In genomic region chr12:54195736-54196347, GRCh38 we compare ENCODE assay signal across 12 cellular contexts. TPM values are rescaled to one million over a fixed set of nuclear protein-coding genes. Genes with fewer than 3 reads are reported as not detected.
DNase-seq lines count a peak whose midpoint lies in the region; ATAC-seq, FAIRE-seq and TF ChIP-seq lines count a peak whose summit lies in the region.
"Had no signal": no experiment of that assay in that cellular context is flagged by ENCODE, and none has a peak within 500 bp of the region (broad histone marks: within the 10 kb centered on the region; RNA-seq: fewer than 3 reads in every experiment).

No MANE protein-coding gene starts in this region.

- peaks cover 85% of the 10 kb centered on the region for H3K27me3 Mint-ChIP-seq in activated T-cell treated with anti-CD3 and anti-CD28 coated beads, Interleukin-2, amount 50 U/mL, for 24 hours

- peaks cover 4% of the 10 kb centered on the region for H3K4me1 Mint-ChIP-seq in activated T-cell treated with anti-CD3 and anti-CD28 coated beads, Interleukin-2, amount 50 U/mL, for 24 hours (ENCODE audit: low read depth)

- H3K4me2 ChIP-seq in skeletal muscle satellite cell (ENCODE audit: low read length), result peak overlapping the region; percentile 68

- peaks cover 39% of the 10 kb centered on the region for H3K4me1 ChIP-seq in skeletal muscle satellite cell (ENCODE audit: control insufficient read depth, insufficient read depth, low read length)

- H3K36me3 Mint-ChIP-seq in activated T-cell treated with anti-CD3 and anti-CD28 coated beads, Interleukin-2, amount 50 U/mL, for 24 hours (ENCODE audit: low read depth), result no peaks in the 10 kb centered on the region
- H3K36me3 Mint-ChIP-seq: activated naive CD4-positive, alpha-beta T cell treated with anti-CD3 and anti-CD28 coated beads, Interleukin-2, amount 50 U/mL, for 24 hours had no signal

- peak; percentile 12 for DNase-seq in RCC 7860 (ENCODE audit: low spot score)
- DNase-seq in fibroblast of mammary gland (ENCODE audit: low read depth), result peak; percentile 53
- no peak for DNase-seq in activated T-cell treated with anti-CD3 and anti-CD28 coated beads, Interleukin-2, amount 50 U/mL, for 24 hours
- no peak for DNase-seq in activated CD4-positive, alpha-beta T cell treated with anti-CD3 and anti-CD28 coated beads for 48 hours
- DNase-seq: H7, occipital lobe had no signal

- TF ChIP-seq CTCF in fibroblast of mammary gland (conservative IDR thresholded peaks at IDR 0.05; ENCODE audit: control insufficient read depth, insufficient read depth, low read depth, low read length), result no peak

- no peak for FAIRE-seq in RCC 7860 (lab: Jason Lieb, UNC)

- no peaks in the 10 kb centered on the region for H3K9me3 Mint-ChIP-seq in activated T-cell treated with anti-CD3 and anti-CD28 coated beads, Interleukin-2, amount 50 U/mL, for 24 hours
- H3K9me3 Mint-ChIP-seq: activated naive CD4-positive, alpha-beta T cell treated with anti-CD3 and anti-CD28 coated beads, Interleukin-2, amount 50 U/mL, for 24 hours; T-helper 1 cell treated with Interleukin-12 subunit alpha and Interleukin-12 subunit beta and Interleukin-4 antibody, amounts not matched to agents 30 μg/mL and 1 μg/mL, for 36 hours had no signal

- no peak overlapping the region for H3K27ac Mint-ChIP-seq in activated T-cell treated with anti-CD3 and anti-CD28 coated beads, Interleukin-2, amount 50 U/mL, for 24 hours
- H3K27ac Mint-ChIP-seq: activated naive CD4-positive, alpha-beta T cell treated with anti-CD3 and anti-CD28 coated beads, Interleukin-2, amount 50 U/mL, for 24 hours; T-helper 1 cell treated with Interleukin-12 subunit alpha and Interleukin-12 subunit beta and Interleukin-4 antibody, amounts not matched to agents 30 μg/mL and 1 μg/mL, for 36 hours had no signal

- no peak overlapping the region for H3K9ac ChIP-seq in skeletal muscle satellite cell (ENCODE audit: low read depth, low read length)

- H3K4me3 ChIP-seq in fibroblast of mammary gland (ENCODE audit: control insufficient read depth, low read depth, low read length) (no peak overlapping the region), skeletal muscle satellite cell (ENCODE audit: low read length) (peak overlapping the region; percentile 52)

- H3K4me3 Mint-ChIP-seq in activated T-cell treated with anti-CD3 and anti-CD28 coated beads, Interleukin-2, amount 50 U/mL, for 24 hours, result no peak overlapping the region
- H3K4me3 Mint-ChIP-seq: activated naive CD4-positive, alpha-beta T cell treated with anti-CD3 and anti-CD28 coated beads, Interleukin-2, amount 50 U/mL, for 24 hours; T-helper 1 cell treated with Interleukin-12 subunit alpha and Interleukin-12 subunit beta and Interleukin-4 antibody, amounts not matched to agents 30 μg/mL and 1 μg/mL, for 36 hours had no signal

- H3K27me3 ChIP-seq in skeletal muscle satellite cell (ENCODE audit: control insufficient read depth, insufficient read depth, low read length), result no peaks in the 10 kb centered on the region

- no peaks in the 10 kb centered on the region for H3K9me3 ChIP-seq in skeletal muscle satellite cell (replicated peaks; ENCODE audit: low read length)

- H3K36me3 ChIP-seq in skeletal muscle satellite cell (ENCODE audit: insufficient read depth, low read length), result no peaks in the 10 kb centered on the region

- peak; percentile 53 for ATAC-seq in HG03354 (IDR thresholded peaks at IDR 0.05; ENCODE audit: poor library complexity, severe bottlenecking, unreplicated experiment)
- no peak for ATAC-seq in GM18502 (IDR thresholded peaks at IDR 0.05; ENCODE audit: poor library complexity, unreplicated experiment)
- no peak for ATAC-seq in GM21529 (IDR thresholded peaks at IDR 0.05; ENCODE audit: unreplicated experiment)

RNA-seq across cellular contexts. Expression of gene SMUG1, which starts 7.1 kb away (rescaled TPM):
- 27.7 and 30.2 TPM in 2 replicates for total RNA-seq in skeletal muscle satellite cell (2012; rRNA removed)

Comparison
In these comparisons a context has a peak if more than half of its experiments do, and no peak if none do; other contexts are left out.
1. DNase-seq: peak in RCC 7860 (single experiment) and fibroblast of mammary gland (single experiment); none in activated T-cell treated with anti-CD3 and anti-CD28 coated beads, Interleukin-2, amount 50 U/mL, for 24 hours (single experiment) and activated CD4-positive, alpha-beta T cell treated with anti-CD3 and anti-CD28 coated beads for 48 hours (single experiment).